30 cellular contexts compared by ENCODE assay signal in genomic region chr12:3580071-3580749, GRCh38.
"Had no signal": no experiment of that assay in that cellular context is flagged by ENCODE, and none has a peak within 500 bp of the region (broad histone marks: within the 10 kb centered on the region; RNA-seq: fewer than 3 reads in every experiment).

No MANE protein-coding gene starts in this region.

- H3K36me3 ChIP-seq: WERI-Rb-1 had no signal

- H3K36me3 Mint-ChIP-seq: activated naive CD8-positive, alpha-beta T cell; T-cell had no signal

- H3K27ac Mint-ChIP-seq: activated CD4-positive, alpha-beta memory T cell treated with anti-CD3 and anti-CD28 coated beads, Interleukin-2, amount 10 ng/mL, durations not matched to agents 7 days and 5 days; activated CD4-positive, alpha-beta T cell treated with anti-CD3 and anti-CD28 coated beads for 36 hours; activated naive CD4-positive, alpha-beta T cell treated with anti-CD3 and anti-CD28 coated beads for 36 hours; activated naive CD8-positive, alpha-beta T cell; activated T-helper 17 cell treated with anti-CD3 and anti-CD28 coated beads, Interleukin-2, amount 50 U/mL, for 72 hours; T-cell had no signal

- H3K9me3 Mint-ChIP-seq: activated CD4-positive, alpha-beta memory T cell treated with anti-CD3 and anti-CD28 coated beads, Interleukin-2, amount 10 ng/mL, durations not matched to agents 7 days and 5 days; activated naive CD4-positive, alpha-beta T cell treated with anti-CD3 and anti-CD28 coated beads for 36 hours; activated T-helper 17 cell treated with anti-CD3 and anti-CD28 coated beads, Interleukin-2, amount 50 U/mL, for 72 hours; central memory CD8-positive, alpha-beta T cell had no signal

- FAIRE-seq: astrocyte, TTC549 had no signal

- H3K4me1 Mint-ChIP-seq: activated CD4-positive, alpha-beta memory T cell treated with anti-CD3 and anti-CD28 coated beads, Interleukin-2, amount 10 ng/mL, durations not matched to agents 7 days and 5 days; activated CD4-positive, alpha-beta T cell treated with anti-CD3 and anti-CD28 coated beads for 36 hours; activated T-helper 17 cell treated with anti-CD3 and anti-CD28 coated beads, Interleukin-2, amount 50 U/mL, for 72 hours; central memory CD8-positive, alpha-beta T cell; T-cell had no signal

- DNase-seq: activated CD4-positive, alpha-beta memory T cell treated with anti-CD3 and anti-CD28 coated beads, Interleukin-2, amount 10 ng/mL, durations not matched to agents 7 days and 5 days; activated CD4-positive, alpha-beta T cell treated with anti-CD3 and anti-CD28 coated beads for 36 hours; activated CD4-positive, alpha-beta T cell treated with anti-CD3 and anti-CD28 coated beads, Interleukin-2, amount 50 U/mL, for 1 hour; activated gamma-delta T cell; activated naive CD4-positive, alpha-beta T cell treated with anti-CD3 and anti-CD28 coated beads for 36 hours; activated T-cell treated with anti-CD3 and anti-CD28 coated beads for 4 hours; activated T-cell treated with anti-CD3 and anti-CD28 coated beads, Interleukin-2, amount 50 U/mL, for 48 hours; amygdala; Kasumi-1; NCI-H1048; NCI-H146; NCI-H187 treated with DMSO at 0.1 percent for 48 hours; NCI-H2171; NCI-H226; NCI-H526; NCI-H82; OCI-M1; RPMI8226; T-cell; T-helper 2 cell; T1000; WERI-Rb-1 had no signal

- ATAC-seq: activated CD4-positive, alpha-beta T cell treated with anti-CD3 and anti-CD28 coated beads for 36 hours; activated T-helper 17 cell treated with anti-CD3 and anti-CD28 coated beads, Interleukin-2, amount 50 U/mL, for 72 hours; Panc1; Right ventricle myocardium inferior; T-cell had no signal

- H3K27ac ChIP-seq: SK-N-MC, WERI-Rb-1 had no signal

- H3K4me3 ChIP-seq: SK-N-MC had no signal

- H3K27me3 Mint-ChIP-seq: activated CD4-positive, alpha-beta T cell treated with anti-CD3 and anti-CD28 coated beads for 36 hours had no signal

- H3K4me3 Mint-ChIP-seq: activated CD4-positive, alpha-beta memory T cell treated with anti-CD3 and anti-CD28 coated beads, Interleukin-2, amount 10 ng/mL, durations not matched to agents 7 days and 5 days; activated CD4-positive, alpha-beta T cell treated with anti-CD3 and anti-CD28 coated beads for 36 hours; activated naive CD4-positive, alpha-beta T cell treated with anti-CD3 and anti-CD28 coated beads for 36 hours; activated naive CD8-positive, alpha-beta T cell; activated T-helper 17 cell treated with anti-CD3 and anti-CD28 coated beads, Interleukin-2, amount 50 U/mL, for 72 hours; central memory CD8-positive, alpha-beta T cell; T-cell had no signal
